1 cellular context compared by ENCODE assay signal in genomic region chr15:73630030-73630429, GRCh38.
TF ChIP-seq lines count a peak whose summit lies in the region.

No MANE protein-coding gene starts in this region.

TF ChIP-seq in GM12878, 131 proteins besides CTCF, POLR2A, EP300 and RAD21:
- TF ChIP-seq ZBED1 (IDR thresholded peaks at IDR 0.05; ENCODE audit: borderline replicate concordance) (no peak), ELK1 (IDR thresholded peaks at IDR 0.05; ENCODE audit: low read depth, low read length) (no peak), CREB1 (IDR thresholded peaks at IDR 0.05; ENCODE audit: low read depth) (no peak), MTA2 (IDR thresholded peaks at IDR 0.05; ENCODE audit: low read depth) (no peak), CEBPZ (IDR thresholded peaks at IDR 0.05; ENCODE audit: low read depth, low read length) (no peak), ATF3 (IDR thresholded peaks at IDR 0.05; ENCODE audit: borderline replicate concordance, extremely low read depth, low read depth, low read length) (no peak)
- TF ChIP-seq, protein P1, sequence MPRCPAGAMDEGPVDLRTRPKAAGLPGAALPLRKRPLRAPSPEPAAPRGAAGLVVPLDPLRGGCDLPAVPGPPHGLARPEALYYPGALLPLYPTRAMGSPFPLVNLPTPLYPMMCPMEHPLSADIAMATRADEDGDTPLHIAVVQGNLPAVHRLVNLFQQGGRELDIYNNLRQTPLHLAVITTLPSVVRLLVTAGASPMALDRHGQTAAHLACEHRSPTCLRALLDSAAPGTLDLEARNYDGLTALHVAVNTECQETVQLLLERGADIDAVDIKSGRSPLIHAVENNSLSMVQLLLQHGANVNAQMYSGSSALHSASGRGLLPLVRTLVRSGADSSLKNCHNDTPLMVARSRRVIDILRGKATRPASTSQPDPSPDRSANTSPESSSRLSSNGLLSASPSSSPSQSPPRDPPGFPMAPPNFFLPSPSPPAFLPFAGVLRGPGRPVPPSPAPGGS (IDR thresholded peaks at IDR 0.05; ENCODE audit: borderline replicate concordance, insufficient read depth, low read depth, low read length, poor library complexity, severe bottlenecking), result no peak
- TF ChIP-seq, protein P2, sequence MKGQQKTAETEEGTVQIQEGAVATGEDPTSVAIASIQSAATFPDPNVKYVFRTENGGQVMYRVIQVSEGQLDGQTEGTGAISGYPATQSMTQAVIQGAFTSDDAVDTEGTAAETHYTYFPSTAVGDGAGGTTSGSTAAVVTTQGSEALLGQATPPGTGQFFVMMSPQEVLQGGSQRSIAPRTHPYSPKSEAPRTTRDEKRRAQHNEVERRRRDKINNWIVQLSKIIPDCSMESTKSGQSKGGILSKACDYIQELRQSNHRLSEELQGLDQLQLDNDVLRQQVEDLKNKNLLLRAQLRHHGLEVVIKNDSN (IDR thresholded peaks at IDR 0.05; ENCODE audit: borderline replicate concordance, extremely low read length, insufficient read depth, low read depth, low read length), result no peak
TF ChIP-seq in GM12878: peak in this region for 0.
